Comparison of ENCODE assay signal across 27 cellular contexts in genomic region chr6:142200846-142201628, GRCh38. TPM values are rescaled to one million over a fixed set of nuclear protein-coding genes. Genes with fewer than 3 reads are reported as not detected.
DNase-seq lines count a peak whose midpoint lies in the region; ATAC-seq and TF ChIP-seq lines count a peak whose summit lies in the region.
"Had no signal": no experiment of that assay in that cellular context is flagged by ENCODE, and none has a peak within 500 bp of the region (broad histone marks: within the 10 kb centered on the region; RNA-seq: fewer than 3 reads in every experiment).

No MANE protein-coding gene starts in this region.

- WGBS in smooth muscle cell (ENCODE audit: low lambda C conversion rate) = 92% methylated on average over 3 of the region's 3 CpGs

- H3F3A ChIP-seq in smooth muscle cell (ENCODE audit: low read depth) = no peaks in the 10 kb centered on the region

- H3K9me3 ChIP-seq in left ventricle myocardium inferior (replicated peaks) (no peaks in the 10 kb centered on the region), smooth muscle cell (replicated peaks; ENCODE audit: low read depth) (no peaks in the 10 kb centered on the region)
- H3K9me3 ChIP-seq in CD8-positive, alpha-beta T cell (ENCODE audit: low read length) = no peaks in the 10 kb centered on the region
- H3K9me3 ChIP-seq: Caco-2, SJCRH30 had no signal

- ATAC-seq in Right ventricle myocardium superior (ENCODE audit: poor library complexity) = no peak
- ATAC-seq in CD8-positive, alpha-beta T cell = no peak
- no peak for ATAC-seq in activated CD8-positive, alpha-beta T cell treated with anti-CD3 and anti-CD28 coated beads, Interleukin-2, amount 10 ng/mL, durations not matched to agents 7 days and 5 days
- ATAC-seq: GM23338, K562, PC-3 had no signal

- no peak overlapping the region for H3K4me3 Mint-ChIP-seq in CD8-positive, alpha-beta T cell
- H3K4me3 Mint-ChIP-seq in activated CD8-positive, alpha-beta T cell treated with anti-CD3 and anti-CD28 coated beads, Interleukin-2, amount 10 ng/mL, durations not matched to agents 7 days and 5 days = no peak overlapping the region
- H3K4me3 Mint-ChIP-seq: GM23338, H9 had no signal

- H3K27me3 ChIP-seq in left ventricle myocardium inferior (ENCODE audit: low read depth) = no peaks in the 10 kb centered on the region
- no peaks in the 10 kb centered on the region for H3K27me3 ChIP-seq in CD8-positive, alpha-beta T cell (ENCODE audit: insufficient read depth, low read length)
- no peaks in the 10 kb centered on the region for H3K27me3 ChIP-seq in smooth muscle cell (ENCODE audit: low read depth)
- H3K27me3 ChIP-seq: SJCRH30 had no signal

- DNase-seq in left ventricle myocardium inferior (no peak), Right ventricle myocardium superior (no peak), fibroblast of pulmonary artery (ENCODE audit: low read depth) (peak; percentile 63), pulmonary artery endothelial cell (ENCODE audit: low read depth, low spot score) (peak; percentile 39), smooth muscle cell (lab: John Stamatoyannopoulos, UW; ENCODE audit: unreplicated experiment) (no peak)
- no peak for DNase-seq in CD8-positive, alpha-beta T cell
- DNase-seq in activated CD8-positive, alpha-beta T cell treated with anti-CD3 and anti-CD28 coated beads, Interleukin-2, amount 10 ng/mL, durations not matched to agents 7 days and 5 days = no peak
- DNase-seq: Caco-2, EL, GF-D8, H9, Kasumi-1, MV-4-11, NCI-H1105, NCI-H1436 treated with DMSO at 0.1 percent for 48 hours, NCI-H1930, NCI-H2107, NCI-H524 treated with DMSO at 0.1 percent for 48 hours, NCI-H774, PC-3, SJCRH30 had no signal

- no peaks in the 10 kb centered on the region for H3K27me3 Mint-ChIP-seq in CD8-positive, alpha-beta T cell (ENCODE audit: low read depth)
- H3K27me3 Mint-ChIP-seq in activated CD8-positive, alpha-beta T cell treated with anti-CD3 and anti-CD28 coated beads, Interleukin-2, amount 10 ng/mL, durations not matched to agents 7 days and 5 days (ENCODE audit: low read depth) = no peaks in the 10 kb centered on the region

- H3K79me2 ChIP-seq in smooth muscle cell (ENCODE audit: low read depth) = peaks cover 7% of the 10 kb centered on the region

- H3K4me1 Mint-ChIP-seq in CD8-positive, alpha-beta T cell (ENCODE audit: low read depth) = peaks cover 19% of the 10 kb centered on the region
- no peaks in the 10 kb centered on the region for H3K4me1 Mint-ChIP-seq in activated CD8-positive, alpha-beta T cell treated with anti-CD3 and anti-CD28 coated beads, Interleukin-2, amount 10 ng/mL, durations not matched to agents 7 days and 5 days (ENCODE audit: low read depth)
- H3K4me1 Mint-ChIP-seq: GM23338, H9 had no signal

- H3K4me3 ChIP-seq in left ventricle myocardium inferior (no peak overlapping the region), fibroblast of pulmonary artery (replicated peaks; ENCODE audit: low read depth, low read length) (no peak overlapping the region), smooth muscle cell (no peak overlapping the region)
- H3K4me3 ChIP-seq in CD8-positive, alpha-beta T cell (ENCODE audit: low read depth, low read length) = no peak overlapping the region
- H3K4me3 ChIP-seq: GM23338, K562, SJCRH30 had no signal

- H3K27ac ChIP-seq in left ventricle myocardium inferior (replicated peaks) (peak overlapping the region; percentile 13), smooth muscle cell (ENCODE audit: low read depth) (no peak overlapping the region)
- no peak overlapping the region for H3K27ac ChIP-seq in CD8-positive, alpha-beta T cell (ENCODE audit: low read depth, low read length)
- H3K27ac ChIP-seq: SJCRH30 had no signal

- no peak overlapping the region for H3K4me2 ChIP-seq in smooth muscle cell
- H3K4me2 ChIP-seq: GM23338 had no signal

- H3K36me3 Mint-ChIP-seq in CD8-positive, alpha-beta T cell = peaks cover 68% of the 10 kb centered on the region
- peaks cover 34% of the 10 kb centered on the region for H3K36me3 Mint-ChIP-seq in activated CD8-positive, alpha-beta T cell treated with anti-CD3 and anti-CD28 coated beads, Interleukin-2, amount 10 ng/mL, durations not matched to agents 7 days and 5 days (ENCODE audit: low read depth)

- peak overlapping the region; percentile 38 for H3K27ac Mint-ChIP-seq in CD8-positive, alpha-beta T cell
- no peak overlapping the region for H3K27ac Mint-ChIP-seq in activated CD8-positive, alpha-beta T cell treated with anti-CD3 and anti-CD28 coated beads, Interleukin-2, amount 10 ng/mL, durations not matched to agents 7 days and 5 days
- H3K27ac Mint-ChIP-seq: GM23338, H9 had no signal

- TF ChIP-seq CTCF in left ventricle myocardium inferior (IDR thresholded peaks at IDR 0.05; ENCODE audit: borderline replicate concordance) = no peak
- TF ChIP-seq CTCF in CD8-positive, alpha-beta T cell (IDR thresholded peaks at IDR 0.05) = no peak
- TF ChIP-seq CTCF in fibroblast of pulmonary artery (IDR thresholded peaks at IDR 0.05; ENCODE audit: low read length, missing control alignments) = no peak
- no peak for TF ChIP-seq CTCF in smooth muscle cell (IDR thresholded peaks at IDR 0.05; ENCODE audit: borderline replicate concordance, insufficient read depth, poor library complexity, severe bottlenecking)

- H3K4me1 ChIP-seq in left ventricle myocardium inferior (peaks cover 24% of the 10 kb centered on the region), smooth muscle cell (ENCODE audit: low read depth) (no peaks in the 10 kb centered on the region)
- H3K4me1 ChIP-seq in CD8-positive, alpha-beta T cell (ENCODE audit: insufficient read depth, low read length) = peaks cover 3% of the 10 kb centered on the region
- H3K4me1 ChIP-seq: Caco-2, SJCRH30 had no signal

- POLR2A ChIA-PET in CD8-positive, alpha-beta T cell (lab: Charles Lee) = no interaction called here
- POLR2A ChIA-PET in activated CD8-positive, alpha-beta T cell treated with anti-CD3 and anti-CD28 coated beads, Interleukin-2, amount 10 ng/mL, durations not matched to agents 7 days and 5 days (lab: Charles Lee) = no interaction called here

- H3K9ac ChIP-seq in smooth muscle cell (ENCODE audit: low read depth) = no peak overlapping the region

- no peak overlapping the region for H2AFZ ChIP-seq in smooth muscle cell (ENCODE audit: low read depth)
- H2AFZ ChIP-seq: GM23338 had no signal

- intact Hi-C loops in left ventricle myocardium inferior (cut with micrococcal nuclease) (no loop called here), Right ventricle myocardium superior (cut with DNase I) (no loop called here)
- intact Hi-C loops in CD8-positive, alpha-beta T cell (cut with DNase I, micrococcal nuclease) = no loop called here

- CTCF ChIA-PET in CD8-positive, alpha-beta T cell (lab: Charles Lee) = no interaction called here
- CTCF ChIA-PET in activated CD8-positive, alpha-beta T cell treated with anti-CD3 and anti-CD28 coated beads, Interleukin-2, amount 10 ng/mL, durations not matched to agents 7 days and 5 days (lab: Charles Lee) = interaction anchor here (1.5 kb wide), 1 partner anchor 45 kb away, joined by 4 read pairs; no protein-coding TSS in a partner anchor

- H3K9me3 Mint-ChIP-seq in CD8-positive, alpha-beta T cell = no peaks in the 10 kb centered on the region
- no peaks in the 10 kb centered on the region for H3K9me3 Mint-ChIP-seq in activated CD8-positive, alpha-beta T cell treated with anti-CD3 and anti-CD28 coated beads, Interleukin-2, amount 10 ng/mL, durations not matched to agents 7 days and 5 days (ENCODE audit: insufficient read depth)
- H3K9me3 Mint-ChIP-seq: GM23338, H9 had no signal

- H3K36me3 ChIP-seq in left ventricle myocardium inferior = peaks cover 29% of the 10 kb centered on the region
- H3K36me3 ChIP-seq in CD8-positive, alpha-beta T cell (ENCODE audit: insufficient read depth, low read length) = peaks cover 11% of the 10 kb centered on the region
- H3K36me3 ChIP-seq in smooth muscle cell (ENCODE audit: low read depth) = peaks cover 24% of the 10 kb centered on the region

- peaks cover 13% of the 10 kb centered on the region for H4K20me1 ChIP-seq in smooth muscle cell (ENCODE audit: low read depth)

RNA-seq across cellular contexts. Expression of gene VTA1, which starts 54.0 kb away (rescaled TPM):
- total RNA-seq in left ventricle myocardium inferior (33.2 TPM), Right ventricle myocardium superior (36.0 TPM), pulmonary artery endothelial cell (54.5 and 61.7 TPM in 2 replicates), smooth muscle cell (92.7 and 94.1 TPM in 2 replicates)
- 10 to 100 TPM; 20.7 to 24.6 TPM for total RNA-seq in CD8-positive, alpha-beta T cell
- 10 to 100 TPM; 47.2 to 51.2 TPM for total RNA-seq in activated CD8-positive, alpha-beta T cell treated with anti-CD3 and anti-CD28 coated beads, Interleukin-2, amount 10 ng/mL, durations not matched to agents 7 days and 5 days
- polyA plus RNA-seq in smooth muscle cell = 58.5 and 69.7 TPM in 2 replicates

RNA-seq across cellular contexts. Expression of gene NMBR, which starts 54.1 kb away (rescaled TPM):
- total RNA-seq in left ventricle myocardium inferior = not detected
- not detected for total RNA-seq in Right ventricle myocardium superior
- not detected for total RNA-seq in CD8-positive, alpha-beta T cell
- total RNA-seq in pulmonary artery endothelial cell = 0.11 TPM in 1 of 2 replicates, not detected in the other
- total RNA-seq in activated CD8-positive, alpha-beta T cell treated with anti-CD3 and anti-CD28 coated beads, Interleukin-2, amount 10 ng/mL, durations not matched to agents 7 days and 5 days = not detected
- not detected in 2 replicates for total RNA-seq in smooth muscle cell
- polyA plus RNA-seq in smooth muscle cell = not detected in 2 replicates
- total RNA-seq: A172, Caco-2, GM23338, H9, HT1080, K562, M059J, PC-3 had no signal
- polyA plus RNA-seq: BJ, GM23338, K562 had no signal

Comparison
In these comparisons a context has a peak if more than half of its experiments do, and no peak if none do; other contexts are left out.
1. DNase-seq: peak in fibroblast of pulmonary artery (single experiment) and pulmonary artery endothelial cell (single experiment); none in left ventricle myocardium inferior (single experiment), Right ventricle myocardium superior (single experiment), CD8-positive, alpha-beta T cell (0 of 7), activated CD8-positive, alpha-beta T cell treated with anti-CD3 and anti-CD28 coated beads, Interleukin-2, amount 10 ng/mL, durations not matched to agents 7 days and 5 days (single experiment) and smooth muscle cell (single experiment).